Comparison of ENCODE assay signal across 8 cellular contexts in the genomic region with DNA sequence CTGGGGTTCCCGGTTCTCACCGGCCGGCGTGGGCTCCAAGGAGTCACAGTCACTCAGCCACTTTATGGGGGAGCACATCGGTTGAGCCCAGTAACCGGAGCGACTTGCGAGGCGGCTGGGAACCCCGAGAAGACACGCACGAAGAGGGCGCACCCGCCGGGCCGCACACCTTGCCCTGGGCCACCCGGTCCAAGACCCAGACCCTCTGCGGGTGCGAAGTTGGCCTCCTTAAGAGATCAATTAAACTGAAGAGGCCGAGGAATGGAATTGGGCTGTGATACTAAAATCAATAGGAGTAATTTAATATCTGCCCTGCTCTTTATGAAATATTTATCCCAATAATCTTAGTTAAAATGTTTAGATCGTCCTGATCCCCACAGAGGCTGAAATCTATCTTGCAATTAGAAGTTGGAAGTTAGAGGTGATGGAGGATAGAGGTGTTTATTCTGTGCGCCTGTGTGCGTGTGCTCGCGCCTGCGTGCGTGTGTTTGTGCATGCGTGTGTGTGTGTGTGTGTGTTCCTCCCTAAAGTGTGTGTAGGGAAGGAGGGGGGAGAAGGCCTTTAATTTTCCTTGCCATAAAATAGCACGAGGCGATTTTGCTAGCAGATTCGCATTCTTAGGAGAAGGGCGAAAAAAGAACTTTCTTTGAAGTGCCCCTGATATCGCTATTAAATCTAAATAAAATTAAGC. TPM values are rescaled to one million over a fixed set of nuclear protein-coding genes. Genes with fewer than 3 reads are reported as not detected.
DNase-seq lines count a peak whose midpoint lies in the region; TF ChIP-seq lines count a peak whose summit lies in the region.

No MANE protein-coding gene starts in this region.

- TF ChIP-seq CTCF in kidney epithelial cell (IDR thresholded peaks at IDR 0.05; ENCODE audit: insufficient read depth, low read length, poor library complexity, severe bottlenecking) = no peak

- H3K27me3 ChIP-seq in kidney epithelial cell (ENCODE audit: control insufficient read depth, insufficient read depth, low read length) = peaks cover 37% of the 10 kb centered on the region
- H3K27me3 ChIP-seq in stomach smooth muscle (ENCODE audit: control insufficient read depth in 1 of 2, insufficient read depth in 2 of 2, low read length in 2 of 2) = no peaks in the 10 kb centered on the region

- H3K4me1 ChIP-seq in stomach smooth muscle (ENCODE audit: control insufficient read depth, insufficient read depth, low read length) = peaks cover 48% of the 10 kb centered on the region

- no peaks in the 10 kb centered on the region for H3K9me3 ChIP-seq in stomach smooth muscle (ENCODE audit: control insufficient read depth in 2 of 2, low read length in 2 of 2)

- H3K4me3 ChIP-seq in kidney epithelial cell (ENCODE audit: low read depth, low read length) (peak overlapping the region; percentile 69), stomach smooth muscle (ENCODE audit: low read length in 2 of 2) (peak overlapping the region; percentile 66 to 86)

- peak overlapping the region; percentile 64 for H3K27ac ChIP-seq in stomach smooth muscle (ENCODE audit: low read length)

- H3K36me3 Mint-ChIP-seq in T-helper 2 cell treated with Interferon-gamma antibody and Interleukin-4, amounts not matched to agents 5 μg/mL and 100 μg/mL, for 36 hours (ENCODE audit: low read depth) = no peaks in the 10 kb centered on the region

- peak overlapping the region; percentile 51 to 76 for H3K9ac ChIP-seq in stomach smooth muscle (ENCODE audit: low read length in 2 of 2)

- no peak overlapping the region for H3K27ac Mint-ChIP-seq in T-helper 2 cell treated with Interferon-gamma antibody and Interleukin-4, amounts not matched to agents 5 μg/mL and 100 μg/mL, for 36 hours

- H3K4me1 Mint-ChIP-seq in T-helper 2 cell treated with Interferon-gamma antibody and Interleukin-4, amounts not matched to agents 5 μg/mL and 100 μg/mL, for 36 hours (ENCODE audit: low read depth) = peaks cover 2% of the 10 kb centered on the region

- peak overlapping the region; percentile 67 for H3K4me3 Mint-ChIP-seq in T-helper 2 cell treated with Interferon-gamma antibody and Interleukin-4, amounts not matched to agents 5 μg/mL and 100 μg/mL, for 36 hours

- H3K27me3 Mint-ChIP-seq in T-helper 2 cell treated with Interferon-gamma antibody and Interleukin-4, amounts not matched to agents 5 μg/mL and 100 μg/mL, for 36 hours (ENCODE audit: low read depth) = peaks cover 41% of the 10 kb centered on the region

- H3K9me3 Mint-ChIP-seq in T-helper 2 cell treated with Interferon-gamma antibody and Interleukin-4, amounts not matched to agents 5 μg/mL and 100 μg/mL, for 36 hours = no peaks in the 10 kb centered on the region

- H3K36me3 ChIP-seq in kidney epithelial cell (ENCODE audit: control insufficient read depth, insufficient read depth, low read length) (no peaks in the 10 kb centered on the region), stomach smooth muscle (ENCODE audit: control insufficient read depth in 2 of 2, insufficient read depth in 2 of 2, low read length in 2 of 2) (no peaks in the 10 kb centered on the region)

- no peak for DNase-seq in T-helper 2 cell treated with Interferon-gamma antibody and Interleukin-4, amounts not matched to agents 5 μg/mL and 100 μg/mL, for 36 hours (ENCODE audit: low spot score)
- DNase-seq in T-helper 2 cell (no peak), astrocyte of the hippocampus (ENCODE audit: low read depth, low spot score) (peak; percentile 51), kidney epithelial cell (ENCODE audit: low read depth) (no peak), A172 (ENCODE audit: low spot score) (no peak), foreskin melanocyte (no peak), hippocampal formation (lab: John Stamatoyannopoulos, UW) (no peak)

RNA-seq across cellular contexts. Expression of a gene that starts 1.0 kb away (rescaled TPM):
- 4.5 and 5.3 TPM in 2 replicates for total RNA-seq in kidney epithelial cell
- total RNA-seq in A172 (2014; rRNA removed; shearing (Covaris generic)) = 2.3 TPM in 2 replicates
